In the genomic region with DNA sequence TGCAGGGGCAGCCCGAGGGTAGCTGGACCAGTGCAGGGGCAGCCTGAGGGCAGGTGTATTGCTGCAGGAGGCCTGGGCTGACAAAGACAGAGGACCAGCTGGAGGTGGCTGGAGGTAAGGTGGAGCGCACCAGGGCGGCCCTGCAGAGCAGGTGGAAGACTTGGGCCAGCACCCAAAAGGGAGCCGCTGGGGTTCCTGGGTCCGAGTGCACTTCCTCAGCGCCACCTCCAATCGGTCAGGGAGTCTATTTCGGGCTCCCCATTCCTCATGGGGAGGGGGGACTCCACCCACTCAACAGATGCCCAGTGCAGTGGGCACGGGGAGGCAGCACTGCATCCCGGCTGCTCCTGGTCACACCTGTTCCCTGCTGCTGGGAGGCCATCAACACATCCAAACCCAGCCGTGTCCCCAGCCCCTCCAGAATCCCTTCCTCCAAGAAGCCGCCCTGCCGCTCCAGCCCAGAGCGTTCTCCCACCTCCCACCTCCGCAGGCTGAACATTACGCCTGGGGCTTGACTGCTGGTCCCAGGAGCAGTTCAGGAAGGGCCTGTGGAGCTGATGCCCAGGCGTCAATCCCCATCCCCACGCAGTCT, we compare ENCODE assay signal across 8 cellular contexts. TPM values are rescaled to one million over a fixed set of nuclear protein-coding genes. Genes with fewer than 3 reads are reported as not detected.
DNase-seq lines count a peak whose midpoint lies in the region; ATAC-seq, FAIRE-seq and TF ChIP-seq lines count a peak whose summit lies in the region.

No MANE protein-coding gene starts in this region.

- intact Hi-C loops in Caco-2 (cut with micrococcal nuclease; ENCODE audit: unreplicated experiment): no loop called here
- intact Hi-C loops in PC-9 (cut with micrococcal nuclease; ENCODE audit: unreplicated experiment): loop anchor here (5.0 kb wide), 2 partner anchors 273 to 352 kb away; no protein-coding TSS in a partner anchor
- intact Hi-C loops in esophagus muscularis mucosa (cut with DNase I): no loop called here
- intact Hi-C loops in pancreas (cut with DNase I): no loop called here

- DNase-seq in Caco-2 (no peak), PC-9 (no peak), esophagus muscularis mucosa (ENCODE audit: extremely low spot score) (no peak), pancreas (peak in 2 of 6 donors; percentile 56 to 78), NCI-H226 (no peak), DMS53 treated with DMSO at 0.1 percent for 48 hours (lab: John Stamatoyannopoulos, UW; ENCODE audit: unreplicated experiment) (no peak), SW480 (ENCODE audit: low spot score) (no peak)

- peak overlapping the region; percentile 97 for H3K27ac Mint-ChIP-seq in Caco-2 (ENCODE audit: unreplicated experiment)

- H3K4me1 ChIP-seq in Caco-2 (peaks cover 14% of the 10 kb centered on the region), PC-9 (replicated peaks; ENCODE audit: insufficient read depth) (peaks cover 8% of the 10 kb centered on the region; the same call in 1 of the 2 replicates), esophagus muscularis mucosa (peaks cover 24 to 69% (median 35%) of the 10 kb centered on the region in 4 donors), pancreas (peaks cover 0 to 16% (median 10%) of the 10 kb centered on the region in 3 donors)

- 76% methylated on average over 9 of the region's 18 CpGs for WGBS in esophagus muscularis mucosa
- WGBS in pancreas, 2 donors: 42 to 66% methylated on average over 18 of the region's 18 CpGs

- no peaks in the 10 kb centered on the region; the same call in 1 of the 2 replicates for H4K20me1 ChIP-seq in PC-9 (ENCODE audit: insufficient read depth)

- no peak for ATAC-seq in pancreas
- ATAC-seq in GM19397 (IDR thresholded peaks at IDR 0.05; ENCODE audit: unreplicated experiment): no peak

- peaks cover 4% of the 10 kb centered on the region for H3K36me3 ChIP-seq in Caco-2 (ENCODE audit: control insufficient read depth, insufficient read depth, low read length)
- no peaks in the 10 kb centered on the region for H3K36me3 ChIP-seq in PC-9 (ENCODE audit: low read depth)
- H3K36me3 ChIP-seq in esophagus muscularis mucosa: peaks cover 0 to 37% (median 27%) of the 10 kb centered on the region in 4 donors
- H3K36me3 ChIP-seq in pancreas: no peaks in the 10 kb centered on the region

- H3K27me3 ChIP-seq in Caco-2 (replicated peaks; ENCODE audit: control insufficient read depth, insufficient read depth, low read length) (no peaks in the 10 kb centered on the region), PC-9 (ENCODE audit: insufficient read depth, low read depth) (0 out of 2 replicates have a peak, but pooled peaks cover 6% of the 10 kb centered on the region), esophagus muscularis mucosa (no peaks in the 10 kb centered on the region), pancreas (no peaks in the 10 kb centered on the region)

- POLR2A ChIA-PET in Caco-2 (lab: Charles Lee) (no interaction called here), PC-9 (lab: Charles Lee; ENCODE audit: unreplicated experiment) (no interaction called here)

- no peak for FAIRE-seq in pancreas (lab: Jason Lieb, UNC)

- peak overlapping the region; percentile 88 for H3K4me3 Mint-ChIP-seq in Caco-2 (ENCODE audit: unreplicated experiment)

- peak overlapping the region; percentile 93 for H3K4me2 ChIP-seq in PC-9

- H3K4me1 Mint-ChIP-seq in Caco-2 (ENCODE audit: low read depth, unreplicated experiment): peaks cover 7% of the 10 kb centered on the region

- TF ChIP-seq CTCF in Caco-2 (IDR thresholded peaks at IDR 0.05; ENCODE audit: insufficient read depth in 1 of 2, low read depth in 1 of 2, low read length in 1 of 2, severe bottlenecking in 1 of 2, unreplicated experiment in 1 of 2) (no peak), PC-9 (conservative IDR thresholded peaks at IDR 0.05) (no peak), esophagus muscularis mucosa (IDR thresholded peaks at IDR 0.05) (no peak), pancreas (IDR thresholded peaks at IDR 0.05) (no peak)

- no peak for TF ChIP-seq POLR2A in esophagus muscularis mucosa (IDR thresholded peaks at IDR 0.05; ENCODE audit: low read depth)

- H3K36me3 Mint-ChIP-seq in Caco-2 (ENCODE audit: insufficient read depth, unreplicated experiment): peaks cover 45% of the 10 kb centered on the region

- H3F3A ChIP-seq in PC-9 (ENCODE audit: insufficient read depth, low read depth): no peaks in the 10 kb centered on the region

- no peaks in the 10 kb centered on the region for H3K9me2 ChIP-seq in PC-9 (ENCODE audit: insufficient read depth)

- H3K9me3 ChIP-seq in Caco-2 (no peaks in the 10 kb centered on the region), PC-9 (ENCODE audit: insufficient read depth, low read depth) (no peaks in the 10 kb centered on the region), esophagus muscularis mucosa (no peaks in the 10 kb centered on the region), pancreas (no peaks in the 10 kb centered on the region)

- H3K9me3 Mint-ChIP-seq in Caco-2 (ENCODE audit: unreplicated experiment): peaks cover 9% of the 10 kb centered on the region

- no TSS peak for BruUV-seq in Caco-2 (replicated peaks; lab: Mats Ljungman, UMichigan)
- BruUV-seq in PC-9 (replicated peaks; lab: Mats Ljungman, UMichigan): no TSS peak

- no peak overlapping the region for H2AFZ ChIP-seq in PC-9

- H3K27ac ChIP-seq in PC-9: no peak overlapping the region
- no peak overlapping the region for H3K27ac ChIP-seq in esophagus muscularis mucosa (replicated peaks in 1 of 4)
- no peak overlapping the region for H3K27ac ChIP-seq in pancreas

- CTCF ChIA-PET in Caco-2 (lab: Charles Lee) (no interaction called here), PC-9 (lab: Charles Lee) (no interaction called here)

- peaks cover 16% of the 10 kb centered on the region for H3K79me2 ChIP-seq in PC-9 (ENCODE audit: low read depth)

- H3K4me3 ChIP-seq in Caco-2 (ENCODE audit: low read depth, low read length) (peak overlapping the region; percentile 95), PC-9 (peak overlapping the region; percentile 81; the same call in 1 of the 2 replicates), esophagus muscularis mucosa (peak overlapping the region; percentile 83 to 99 (median 92)), pancreas (peak overlapping the region; percentile 71 to 95 (median 86))

- peaks cover 4% of the 10 kb centered on the region for H3K27me3 Mint-ChIP-seq in Caco-2 (ENCODE audit: insufficient read depth, unreplicated experiment)

- TF ChIP-seq EP300 in esophagus muscularis mucosa (IDR thresholded peaks at IDR 0.05): no peak

RNA-seq across cellular contexts. Expression of a gene that starts 1.5 kb away (rescaled TPM):
- total RNA-seq in Caco-2 (2022) (211 and 224 TPM in 2 replicates), PC-9 (2021) (126 and 149 TPM in 2 replicates), esophagus muscularis mucosa (100 to 1,000 TPM in 3 of 4 donors, 10 to 100 TPM in 1; 88.5 to 201 (median 174) TPM), pancreas (100 to 1,000 TPM in 4 of 6 donors, 10 to 100 TPM in 2; 83.9 to 129 (median 111) TPM)
- 100 to 1,000 TPM in 1 of 2 donors, 10 to 100 TPM in 1; 30.4 to 111 TPM for polyA plus RNA-seq in pancreas
